8 cellular contexts compared by ENCODE assay signal in the genomic region with DNA sequence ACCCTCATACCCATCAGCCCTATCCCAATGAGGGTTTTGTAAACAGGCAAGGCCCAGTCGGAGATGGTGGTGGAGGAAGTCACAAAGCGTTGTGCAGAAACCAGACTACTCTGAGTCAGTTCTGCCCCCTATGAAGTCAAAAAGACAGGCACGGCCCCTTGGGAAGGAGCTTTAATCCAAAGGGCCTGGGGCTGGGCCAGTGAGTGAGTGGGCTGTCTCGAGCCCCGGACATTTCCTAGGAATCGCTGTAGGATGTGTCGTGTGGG. TPM values are rescaled to one million over a fixed set of nuclear protein-coding genes. Genes with fewer than 3 reads are reported as not detected.
A peak's percentile ranks its signal among the peaks of the same experiment; 100 is the strongest.
DNase-seq lines count a peak whose midpoint lies in the region; ATAC-seq and TF ChIP-seq lines count a peak whose summit lies in the region.

No MANE protein-coding gene starts in this region.

- H3K27me3 ChIP-seq in upper lobe of left lung = no peaks in the 10 kb centered on the region

- peak overlapping the region; percentile 92 to 99 (median 96) for H3K27ac ChIP-seq in upper lobe of left lung

- peak overlapping the region in 2 of 4 donors; percentile 67 to 87 for H3K4me3 ChIP-seq in upper lobe of left lung

- peaks cover 51 to 66% (median 59%) of the 10 kb centered on the region in 4 donors for H3K4me1 ChIP-seq in upper lobe of left lung

- no peaks in the 10 kb centered on the region for H3K27me3 Mint-ChIP-seq in activated naive CD8-positive, alpha-beta T cell treated with anti-CD3 and anti-CD28 coated beads for 36 hours

- intact Hi-C loops in left colon (cut with DNase I, micrococcal nuclease) = loop anchor here (5.0 to 10.0 kb wide), 2 partner anchors 207 to 439 kb away; a partner anchor contains a TSS

- peak; percentile 1 for ATAC-seq in left colon
- peak; percentile 0 to 53 for ATAC-seq in upper lobe of left lung (ENCODE audit: low FRiP score in 2 of 2)

- TF ChIP-seq POLR2A in upper lobe of left lung (IDR thresholded peaks at IDR 0.05) = no peak

- TF ChIP-seq CTCF in upper lobe of left lung (IDR thresholded peaks at IDR 0.05) = no peak

- peaks cover 37% of the 10 kb centered on the region for H3K4me1 Mint-ChIP-seq in activated naive CD8-positive, alpha-beta T cell treated with anti-CD3 and anti-CD28 coated beads for 36 hours

- 18 to 40% methylated on average over 1 to 4 of the region's 7 CpGs for WGBS in upper lobe of left lung, 2 donors

- H3K27ac Mint-ChIP-seq in activated naive CD8-positive, alpha-beta T cell treated with anti-CD3 and anti-CD28 coated beads for 36 hours = peak overlapping the region; percentile 94

- peaks cover 19% of the 10 kb centered on the region for H3K36me3 Mint-ChIP-seq in activated naive CD8-positive, alpha-beta T cell treated with anti-CD3 and anti-CD28 coated beads for 36 hours

- H3K9me3 Mint-ChIP-seq in activated naive CD8-positive, alpha-beta T cell treated with anti-CD3 and anti-CD28 coated beads for 36 hours = no peaks in the 10 kb centered on the region

- H3K9me3 ChIP-seq in upper lobe of left lung = no peaks in the 10 kb centered on the region

- DNase-seq in activated CD8-positive, alpha-beta memory T cell treated with anti-CD3 and anti-CD28 coated beads, Interleukin-2, amount 50 U/mL, for 48 hours = peak; percentile 63
- no peak for DNase-seq in activated CD8-positive, alpha-beta memory T cell treated with anti-CD3 and anti-CD28 coated beads for 24 hours
- DNase-seq in activated naive CD8-positive, alpha-beta T cell treated with anti-CD3 and anti-CD28 coated beads for 36 hours = no peak
- DNase-seq in left colon (no peak), upper lobe of left lung (no peak), NCI-H2107 treated with DMSO at 0.1 percent for 48 hours (lab: John Stamatoyannopoulos, UW; ENCODE audit: unreplicated experiment) (no peak), NCI-H345 (lab: John Stamatoyannopoulos, UW) (no peak)
- no peak for DNase-seq in activated effector memory CD4-positive, alpha-beta T cell treated with anti-CD3 and anti-CD28 coated beads, Interleukin-2, amount 50 U/mL, for 16 hours

- no peak for TF ChIP-seq EP300 in upper lobe of left lung (IDR thresholded peaks at IDR 0.05)

- H3K4me3 Mint-ChIP-seq in activated naive CD8-positive, alpha-beta T cell treated with anti-CD3 and anti-CD28 coated beads for 36 hours = peak overlapping the region; percentile 99

- no peaks in the 10 kb centered on the region for H3K36me3 ChIP-seq in upper lobe of left lung

RNA-seq across cellular contexts. Expression of a gene that starts 0.4 kb away (rescaled TPM):
- 10 to 100 TPM; 67.9 to 68.6 TPM for total RNA-seq in activated naive CD8-positive, alpha-beta T cell treated with anti-CD3 and anti-CD28 coated beads for 36 hours
- 10 to 100 TPM; 90.7 to 95.1 TPM for total RNA-seq in left colon
- total RNA-seq in upper lobe of left lung = 10 to 100 TPM; 41.9 to 89.6 (median 76.1) TPM

RNA-seq across cellular contexts. Expression of a gene that starts 50.3 kb away (rescaled TPM):
- total RNA-seq in activated naive CD8-positive, alpha-beta T cell treated with anti-CD3 and anti-CD28 coated beads for 36 hours = 10 to 100 TPM; 29.9 to 31.8 TPM
- total RNA-seq in left colon (10 to 100 TPM; 34.0 to 38.2 TPM), upper lobe of left lung (10 to 100 TPM; 29.2 to 62.9 (median 34.3) TPM)
